In genomic region chr1:19454265-19455198, GRCh38 we compare ENCODE assay signal across 8 cellular contexts. TPM values are rescaled to one million over a fixed set of nuclear protein-coding genes. Genes with fewer than 3 reads are reported as not detected.
DNase-seq lines count a peak whose midpoint lies in the region; TF ChIP-seq lines count a peak whose summit lies in the region.

No MANE protein-coding gene starts in this region.

- no peaks in the 10 kb centered on the region for H3K27me3 Mint-ChIP-seq in activated CD4-positive, alpha-beta T cell treated with anti-CD3 and anti-CD28 coated beads, Interleukin-2, amount 10 ng/mL, durations not matched to agents 7 days and 5 days

- H3K27ac ChIP-seq in caudate nucleus (ENCODE audit: low read depth, low read length): peak overlapping the region; percentile 39
- peak overlapping the region; percentile 48 to 49 for H3K27ac ChIP-seq in mucosa of rectum (ENCODE audit: low read depth in 2 of 2, low read length in 2 of 2)
- H3K27ac ChIP-seq in tibial artery: peak overlapping the region; percentile 69 to 89

- H3K9me3 ChIP-seq in mucosa of rectum (ENCODE audit: control insufficient read depth in 2 of 2, low read length in 2 of 2) (no peaks in the 10 kb centered on the region), tibial artery (no peaks in the 10 kb centered on the region)

- H3K4me3 ChIP-seq in mucosa of rectum (ENCODE audit: low read length in 2 of 2) (no peak overlapping the region), tibial artery (no peak overlapping the region)

- peak overlapping the region; percentile 63 for H3K27ac Mint-ChIP-seq in activated CD4-positive, alpha-beta T cell treated with anti-CD3 and anti-CD28 coated beads, Interleukin-2, amount 10 ng/mL, durations not matched to agents 7 days and 5 days

- in situ Hi-C loops in ACHN (cut with HindIII; ENCODE audit: low pct_ligation_motif_present, low pct_unique_long_range_greater_than_20kb, low sequenced_read_pairs): no loop called here

- DNase-seq in activated CD4-positive, alpha-beta T cell treated with anti-CD3 and anti-CD28 coated beads, Interleukin-2, amount 10 ng/mL, durations not matched to agents 7 days and 5 days: no peak
- DNase-seq in activated CD4-positive, alpha-beta T cell treated with anti-CD3 and anti-CD28 coated beads, Interleukin-2, amount 50 U/mL, for 4 hours: no peak
- DNase-seq in caudate nucleus (lab: John Stamatoyannopoulos, UW): peak in 3 of 61 donors; percentile 11 to 26 (median 23)
- no peak for DNase-seq in tibial artery
- no peak for DNase-seq in GM20000 (ENCODE audit: low spot score)
- no peak for DNase-seq in RPMI8226
- DNase-seq in ACHN: no peak

- H3K9ac ChIP-seq in mucosa of rectum (ENCODE audit: low read depth in 1 of 2, low read length in 2 of 2): no peak overlapping the region

- POLR2A ChIA-PET in activated CD4-positive, alpha-beta T cell treated with anti-CD3 and anti-CD28 coated beads, Interleukin-2, amount 10 ng/mL, durations not matched to agents 7 days and 5 days (lab: Charles Lee): no interaction called here

- H3K36me3 ChIP-seq in mucosa of rectum (ENCODE audit: control insufficient read depth in 2 of 2, insufficient read depth in 2 of 2, low read length in 2 of 2): no peaks in the 10 kb centered on the region
- no peaks in the 10 kb centered on the region for H3K36me3 ChIP-seq in tibial artery

- no peaks in the 10 kb centered on the region for H3K27me3 ChIP-seq in mucosa of rectum (ENCODE audit: control insufficient read depth in 2 of 2, insufficient read depth in 2 of 2, low read length in 2 of 2)
- no peaks in the 10 kb centered on the region for H3K27me3 ChIP-seq in tibial artery

- H3K9me3 Mint-ChIP-seq in activated CD4-positive, alpha-beta T cell treated with anti-CD3 and anti-CD28 coated beads, Interleukin-2, amount 10 ng/mL, durations not matched to agents 7 days and 5 days: no peaks in the 10 kb centered on the region

- no peak overlapping the region for H3K4me3 Mint-ChIP-seq in activated CD4-positive, alpha-beta T cell treated with anti-CD3 and anti-CD28 coated beads, Interleukin-2, amount 10 ng/mL, durations not matched to agents 7 days and 5 days

- H3K4me1 ChIP-seq in mucosa of rectum (ENCODE audit: control insufficient read depth in 2 of 2, insufficient read depth in 2 of 2, low read length in 2 of 2) (peaks cover 42 to 59% of the 10 kb centered on the region in 2 donors), tibial artery (peaks cover 13 to 100% (median 89%) of the 10 kb centered on the region in 4 donors)

- CTCF ChIA-PET in activated CD4-positive, alpha-beta T cell treated with anti-CD3 and anti-CD28 coated beads, Interleukin-2, amount 10 ng/mL, durations not matched to agents 7 days and 5 days (lab: Charles Lee): no interaction called here

- H3K36me3 Mint-ChIP-seq in activated CD4-positive, alpha-beta T cell treated with anti-CD3 and anti-CD28 coated beads, Interleukin-2, amount 10 ng/mL, durations not matched to agents 7 days and 5 days (ENCODE audit: low read depth): peaks cover 28% of the 10 kb centered on the region

- intact Hi-C loops in tibial artery (cut with DNase I; ENCODE audit: low total_unique reads): no loop called here

- peaks cover 79% of the 10 kb centered on the region for H3K4me1 Mint-ChIP-seq in activated CD4-positive, alpha-beta T cell treated with anti-CD3 and anti-CD28 coated beads, Interleukin-2, amount 10 ng/mL, durations not matched to agents 7 days and 5 days

- no peak for TF ChIP-seq CTCF in tibial artery (IDR thresholded peaks at IDR 0.05)
- TF ChIP-seq CTCF in GM20000 (IDR thresholded peaks at IDR 0.05; ENCODE audit: extremely low read depth, missing control alignments): no peak

RNA-seq across cellular contexts. Expression of gene CAPZB, which starts 30.8 kb away (rescaled TPM):
- total RNA-seq in activated CD4-positive, alpha-beta T cell treated with anti-CD3 and anti-CD28 coated beads, Interleukin-2, amount 10 ng/mL, durations not matched to agents 7 days and 5 days: 100 to 1,000 TPM; 529 to 567 TPM
